ENCODE assay signal across 8 cellular contexts in genomic region chr16:53952215-53953208, GRCh38.
DNase-seq lines count a peak whose midpoint lies in the region; ATAC-seq, FAIRE-seq and TF ChIP-seq lines count a peak whose summit lies in the region.

No MANE protein-coding gene starts in this region.

- H3K27ac ChIP-seq in left lung (peak overlapping the region in 1 of 2 donors; percentile 5), spleen (peak overlapping the region in 3 of 8 donors; percentile 4 to 42 (median 29))

- H3K4me3 ChIP-seq in HFF-Myc (replicated peaks; ENCODE audit: low read depth, low read length): no peak overlapping the region
- no peak overlapping the region for H3K4me3 ChIP-seq in left lung
- no peak overlapping the region for H3K4me3 ChIP-seq in spleen

- H3K4me3 Mint-ChIP-seq in nephron progenitor cell: no peak overlapping the region

- no peaks in the 10 kb centered on the region for H3K27me3 ChIP-seq in left lung
- H3K27me3 ChIP-seq in spleen (replicated peaks in 1 of 7): no peaks in the 10 kb centered on the region

- no peaks in the 10 kb centered on the region for H3K9me3 ChIP-seq in left lung
- no peaks in the 10 kb centered on the region for H3K9me3 ChIP-seq in spleen

- H3K4me1 Mint-ChIP-seq in nephron progenitor cell: peaks cover 44% of the 10 kb centered on the region

- H3K36me3 ChIP-seq in left lung (no peaks in the 10 kb centered on the region), spleen (peaks cover 0 to 6% (median 0%) of the 10 kb centered on the region in 6 donors)

- H3K4me1 ChIP-seq in left lung: peaks cover 0 to 13% of the 10 kb centered on the region in 2 donors
- peaks cover 5 to 18% (median 16%) of the 10 kb centered on the region in 6 donors for H3K4me1 ChIP-seq in spleen

- H3K27me3 Mint-ChIP-seq in nephron progenitor cell (ENCODE audit: low read depth, poor library complexity): no peaks in the 10 kb centered on the region

- TF ChIP-seq CTCF in HFF-Myc (IDR thresholded peaks at IDR 0.05; ENCODE audit: low read depth, low read length, missing control alignments) (no peak), left lung (IDR thresholded peaks at IDR 0.05) (no peak), nephron progenitor cell (IDR thresholded peaks at IDR 0.05) (no peak), spleen (IDR thresholded peaks at IDR 0.05 in 8 of 11, conservative IDR thresholded peaks at IDR 0.05 in 3 of 11) (no peak)

- WGBS in spleen, 5 donors: 68 to 80% (median 73%) methylated on average over 7 of the region's 7 CpGs

- no peak for TF ChIP-seq POLR2A in GM12891 (IDR thresholded peaks at IDR 0.05; ENCODE audit: low read depth, low read length)
- no peak for TF ChIP-seq POLR2A in spleen (IDR thresholded peaks at IDR 0.05)

- H3K9me3 Mint-ChIP-seq in nephron progenitor cell: no peaks in the 10 kb centered on the region

- FAIRE-seq in GM12891 (lab: Jason Lieb, UNC): peak; percentile 55

- DNase-seq in GM12891 (ENCODE audit: insufficient read length, low spot score) (no peak), HFF-Myc (ENCODE audit: extremely low read depth, low read depth) (peak; percentile 2), RPMI7951 (ENCODE audit: low read depth) (peak; percentile 70), left lung (no peak), posterior vena cava (ENCODE audit: low spot score) (no peak), nephron progenitor cell (no peak), spleen (no peak)

- intact Hi-C loops in left lung (cut with DNase I): no loop called here
- intact Hi-C loops in posterior vena cava (cut with DNase I): no loop called here
- intact Hi-C loops in spleen (cut with DNase I; ENCODE audit: low total_unique reads): no loop called here

- H3K36me3 Mint-ChIP-seq in nephron progenitor cell (ENCODE audit: low read depth): peaks cover 7% of the 10 kb centered on the region

- ATAC-seq in left lung (peak; percentile 74), HG02840 (IDR thresholded peaks at IDR 0.05; ENCODE audit: low FRiP score, unreplicated experiment) (no peak)

- H3K27ac Mint-ChIP-seq in nephron progenitor cell: no peak overlapping the region

TF ChIP-seq in GM12891, 5 proteins besides CTCF, POLR2A, EP300 and RAD21:
- TF ChIP-seq TAF1 (IDR thresholded peaks at IDR 0.05; ENCODE audit: low read depth, low read length): no peak
- no peak for TF ChIP-seq POU2F2 (IDR thresholded peaks at IDR 0.05; ENCODE audit: low read depth, low read length)
- TF ChIP-seq PAX5 (IDR thresholded peaks at IDR 0.05; ENCODE audit: insufficient read depth, low read length, severe bottlenecking): no peak
- TF ChIP-seq SPI1 (IDR thresholded peaks at IDR 0.05; ENCODE audit: low read depth, low read length): no peak
- no peak for TF ChIP-seq POLR2AphosphoS5 (IDR thresholded peaks at IDR 0.05; ENCODE audit: low read depth, low read length)

Comparison
In these comparisons a context has a peak if more than half of its experiments do, and no peak if none do; other contexts are left out.
1. DNase-seq: peak in HFF-Myc (single experiment) and RPMI7951 (single experiment); none in GM12891 (single experiment), left lung (0 of 2), posterior vena cava (single experiment), nephron progenitor cell (single experiment) and spleen (single experiment).